ENCODE assay signal across 12 cellular contexts in genomic region chr3:27914199-27914598, GRCh38.
DNase-seq lines count a peak whose midpoint lies in the region; ATAC-seq and TF ChIP-seq lines count a peak whose summit lies in the region.
"Had no signal": no experiment of that assay in that cellular context is flagged by ENCODE, and none has a peak within 500 bp of the region (broad histone marks: within the 10 kb centered on the region; RNA-seq: fewer than 3 reads in every experiment).

No MANE protein-coding gene starts in this region.

- CTCF ChIA-PET in HEK293T (lab: Yijun Ruan, JAX), result interaction anchor here (0.6 kb wide), 1 partner anchor 89 kb away, joined by 8 read pairs; no protein-coding TSS in a partner anchor

- POLR2A ChIA-PET in HEK293T (lab: Yijun Ruan, JAX), result no interaction called here

- no peak for ATAC-seq in HG02623 (IDR thresholded peaks at IDR 0.05; ENCODE audit: unreplicated experiment)
- ATAC-seq: left lobe of liver had no signal

- DNase-seq in EH (ENCODE audit: low read depth), result peak; percentile 8
- peak; percentile 7 for DNase-seq in HEK293T (ENCODE audit: extremely low spot score)
- peak; percentile 4 for DNase-seq in RPMI8226
- peak; percentile 44 for DNase-seq in iPS-NIHi11 (ENCODE audit: low spot score)
- no peak for DNase-seq in NCI-H774 (lab: John Stamatoyannopoulos, UW)
- DNase-seq in C1 segment of cervical spinal cord (lab: John Stamatoyannopoulos, UW), result no peak
- DNase-seq: activated CD4-positive, alpha-beta T cell treated with anti-CD3 and anti-CD28 coated beads, Interleukin-2, amount 10 ng/mL, durations not matched to agents 24 days and 14 days; activated effector memory CD4-positive, alpha-beta T cell treated with anti-CD3 and anti-CD28 coated beads, Interleukin-2, amount 50 U/mL, for 16 hours; IMR-90; nucleus accumbens had no signal

TF ChIP-seq in HEK293T, 16 proteins besides CTCF, POLR2A, EP300 and RAD21:
- TF ChIP-seq FOXK2 (IDR thresholded peaks at IDR 0.05) (no peak), PKNOX1 (IDR thresholded peaks at IDR 0.05) (no peak), TARDBP (IDR thresholded peaks at IDR 0.05) (no peak), ELF4 (IDR thresholded peaks at IDR 0.05) (no peak), SP1 (IDR thresholded peaks at IDR 0.05) (no peak), LEF1 (IDR thresholded peaks at IDR 0.05; ENCODE audit: borderline replicate concordance) (no peak)
TF ChIP-seq in HEK293T: peak in this region for 0.

Comparison
In these comparisons a context has a peak if more than half of its experiments do, and no peak if none do; other contexts are left out.
1. DNase-seq: peak in EH (single experiment), HEK293T (single experiment), RPMI8226 (single experiment) and iPS-NIHi11 (single experiment); none in NCI-H774 (single experiment) and C1 segment of cervical spinal cord (0 of 14).